ENCODE assay signal across 24 cellular contexts in genomic region chr9:70425192-70425591, GRCh38.
"Had no signal": no experiment of that assay in that cellular context is flagged by ENCODE, and none has a peak within 500 bp of the region (broad histone marks: within the 10 kb centered on the region; RNA-seq: fewer than 3 reads in every experiment).

No MANE protein-coding gene starts in this region.

- H3K27ac ChIP-seq: hepatocyte, pancreas, right lobe of liver, suprapubic skin, transverse colon, vagina had no signal

- H3K9me3 ChIP-seq: mucosa of descending colon, pancreas, right lobe of liver, suprapubic skin, transverse colon, vagina had no signal

- H3K27me3 Mint-ChIP-seq: memory B cell; stimulated activated naive B cell treated with anti-CD40 and anti-IgM and Interleukin-4, amounts not matched to agents 10 μg/mL and 1 μg/mL and 100 μg/mL, for 72 hours; stimulated activated naive CD8-positive, alpha-beta T cell treated with anti-CD3 and anti-CD28 coated beads, Interleukin-15, amount 100 ng/mL, for 72 hours had no signal

- H3K4me2 ChIP-seq: hepatocyte had no signal

- H3K9me3 Mint-ChIP-seq: memory B cell; mesothelial cell of epicardium; naive B cell; stimulated activated naive B cell treated with anti-CD40 and anti-IgM and Interleukin-4, amounts not matched to agents 10 μg/mL and 1 μg/mL and 100 μg/mL, for 72 hours; stimulated activated naive CD8-positive, alpha-beta T cell treated with anti-CD3 and anti-CD28 coated beads, Interleukin-15, amount 100 ng/mL, for 72 hours had no signal

- H3K27me3 ChIP-seq: dorsolateral prefrontal cortex, hepatocyte, pancreas, right lobe of liver, suprapubic skin, transverse colon, vagina had no signal

- H3K4me3 Mint-ChIP-seq: memory B cell; mesothelial cell of epicardium; nephron; stimulated activated naive B cell treated with anti-CD40 and anti-IgM and Interleukin-4, amounts not matched to agents 10 μg/mL and 1 μg/mL and 100 μg/mL, for 72 hours; stimulated activated naive CD8-positive, alpha-beta T cell treated with anti-CD3 and anti-CD28 coated beads, Interleukin-15, amount 100 ng/mL, for 72 hours had no signal

- H3K36me3 ChIP-seq: pancreas, right lobe of liver, suprapubic skin, transverse colon, vagina had no signal

- H3K36me3 Mint-ChIP-seq: memory B cell; mesothelial cell of epicardium; naive B cell; stimulated activated naive B cell treated with anti-CD40 and anti-IgM and Interleukin-4, amounts not matched to agents 10 μg/mL and 1 μg/mL and 100 μg/mL, for 72 hours had no signal

- H3K27ac Mint-ChIP-seq: memory B cell; mesothelial cell of epicardium; nephron; stimulated activated naive B cell treated with anti-CD40 and anti-IgM and Interleukin-4, amounts not matched to agents 10 μg/mL and 1 μg/mL and 100 μg/mL, for 72 hours had no signal

- H2AFZ ChIP-seq: hepatocyte had no signal

- ATAC-seq: left lobe of liver; mucosa of descending colon; pancreas; right lobe of liver; stimulated activated naive B cell treated with anti-CD40 and anti-IgM and Interleukin-4, amounts not matched to agents 10 μg/mL and 1 μg/mL and 100 μg/mL, for 72 hours; stimulated activated naive CD8-positive, alpha-beta T cell treated with anti-CD3 and anti-CD28 coated beads, Interleukin-15, amount 100 ng/mL, for 72 hours had no signal

- H3K4me3 ChIP-seq: dorsolateral prefrontal cortex, hepatocyte, lung, mucosa of descending colon, pancreas, right lobe of liver, suprapubic skin, transverse colon, vagina had no signal

- DNase-seq: dorsolateral prefrontal cortex; effector CD4-positive, alpha-beta T cell; head of caudate nucleus; kidney; mucosa of descending colon; naive B cell; occipital lobe; pancreas; retina; right lobe of liver; small intestine; stimulated activated CD4-positive, alpha-beta T cell treated with anti-CD3 and anti-CD28 coated beads, Interleukin-15, amount 100 ng/mL, for 24 hours; stimulated activated CD4-positive, alpha-beta T cell treated with anti-CD3 and anti-CD28 coated beads, Interleukin-2, amount 100 ng/mL, for 48 hours; stimulated activated naive B cell treated with anti-CD40 and anti-IgM and Interleukin-4, amounts not matched to agents 10 μg/mL and 1 μg/mL and 100 μg/mL, for 72 hours; stimulated activated naive CD8-positive, alpha-beta T cell treated with anti-CD3 and anti-CD28 coated beads, Interleukin-15, amount 100 ng/mL, for 72 hours; transverse colon had no signal
